Comparison of ENCODE assay signal across 26 cellular contexts in the genomic region with DNA sequence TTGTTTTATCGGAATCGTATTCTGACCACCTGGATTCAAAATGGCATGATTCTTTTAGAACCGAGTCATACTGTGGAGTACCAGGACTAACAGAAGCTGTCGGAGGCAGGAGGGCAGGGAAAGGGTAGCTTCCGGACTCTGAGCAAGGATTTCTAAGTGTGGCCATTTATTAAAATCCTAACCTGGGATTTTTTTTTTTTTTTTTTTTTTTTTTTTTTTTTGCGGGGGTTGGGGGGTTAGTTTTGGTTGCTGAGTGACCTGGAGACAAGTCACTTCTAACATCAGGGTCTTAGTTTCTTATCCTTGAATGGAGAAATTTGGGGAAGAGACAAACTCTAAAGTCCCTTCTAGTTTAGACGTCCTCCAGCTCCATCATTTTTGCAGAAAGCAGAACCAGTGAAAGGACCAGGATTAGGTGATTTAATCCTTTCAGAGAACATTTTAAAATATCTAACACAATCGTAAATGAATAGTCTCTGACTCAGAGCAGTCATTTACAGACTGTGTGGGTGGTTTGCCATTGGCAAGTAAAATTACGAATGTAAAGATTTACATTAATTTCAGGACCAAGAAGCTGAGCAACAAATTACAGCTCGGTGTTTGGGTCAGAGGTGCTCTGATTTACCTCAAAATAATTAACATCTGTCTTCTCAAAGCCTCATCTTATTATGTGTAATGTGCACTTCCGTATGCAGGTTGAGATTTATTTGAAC. TPM values are rescaled to one million over a fixed set of nuclear protein-coding genes. Genes with fewer than 3 reads are reported as not detected.
A peak's percentile ranks its signal among the peaks of the same experiment; 100 is the strongest.
DNase-seq lines count a peak whose midpoint lies in the region; ATAC-seq, FAIRE-seq and TF ChIP-seq lines count a peak whose summit lies in the region.
"Had no signal": no experiment of that assay in that cellular context is flagged by ENCODE, and none has a peak within 500 bp of the region (broad histone marks: within the 10 kb centered on the region; RNA-seq: fewer than 3 reads in every experiment).

No MANE protein-coding gene starts in this region.

- H3K18ac ChIP-seq in neuronal stem cell (ENCODE audit: low read length), result no peak overlapping the region

- H3K4me1 Mint-ChIP-seq in stimulated activated effector memory CD8-positive, alpha-beta T cell treated with anti-CD3 and anti-CD28 coated beads, Interleukin-12 subunit alpha, Interleukin-12 subunit beta, amount 100 ng/mL, for 72 hours, result no peaks in the 10 kb centered on the region

- no peak overlapping the region for H3K27ac Mint-ChIP-seq in stimulated activated effector memory CD8-positive, alpha-beta T cell treated with anti-CD3 and anti-CD28 coated beads, Interleukin-12 subunit alpha, Interleukin-12 subunit beta, amount 100 ng/mL, for 72 hours
- H3K27ac Mint-ChIP-seq: activated CD4-positive, alpha-beta memory T cell treated with anti-CD3 and anti-CD28 coated beads, Interleukin-2, amount 10 ng/mL, durations not matched to agents 7 days and 5 days had no signal

- H3K27me3 ChIP-seq in HepG2 (ENCODE audit: control insufficient read depth in 1 of 2, insufficient read depth in 2 of 2, low read length in 2 of 2) (no peaks in the 10 kb centered on the region), right lobe of liver (no peaks in the 10 kb centered on the region), K562 (ENCODE audit: control insufficient read depth in 2 of 2, insufficient read depth in 2 of 2, low read length in 2 of 2) (peaks cover 0 to 4% of the 10 kb centered on the region in 2 experiments; a peak in 3 of 5 replicates), neuronal stem cell (ENCODE audit: control insufficient read depth in 3 of 3, insufficient read depth in 3 of 3, low read depth in 1 of 3, low read length in 3 of 3) (no peaks in the 10 kb centered on the region)
- H3K27me3 ChIP-seq: brain microvascular endothelial cell, SJCRH30, vagina had no signal

- ATAC-seq in HepG2 (no peak), right lobe of liver (no peak), K562 (no peak)
- peak; percentile 78 for ATAC-seq in stimulated activated effector memory CD8-positive, alpha-beta T cell treated with anti-CD3 and anti-CD28 coated beads, Interleukin-12 subunit alpha, Interleukin-12 subunit beta, amount 100 ng/mL, for 72 hours
- ATAC-seq: left colon, Panc1, sciatic nerve had no signal

- H3K9ac ChIP-seq in HepG2 (ENCODE audit: insufficient read depth, low read depth, low read length) (no peak overlapping the region), K562 (ENCODE audit: insufficient read depth in 1 of 2, low read depth in 2 of 2, low read length in 2 of 2) (no peak overlapping the region), neuronal stem cell (ENCODE audit: low read depth, low read length, poor library complexity) (no peak overlapping the region)

- BruUV-seq in HepG2 (replicated peaks; lab: Mats Ljungman, UMichigan), result no TSS peak
- BruUV-seq in K562 (replicated peaks; lab: Mats Ljungman, UMichigan), result no TSS peak

- no peaks in the 10 kb centered on the region for H3K9me3 Mint-ChIP-seq in stimulated activated effector memory CD8-positive, alpha-beta T cell treated with anti-CD3 and anti-CD28 coated beads, Interleukin-12 subunit alpha, Interleukin-12 subunit beta, amount 100 ng/mL, for 72 hours
- H3K9me3 Mint-ChIP-seq: activated CD4-positive, alpha-beta memory T cell treated with anti-CD3 and anti-CD28 coated beads, Interleukin-2, amount 10 ng/mL, durations not matched to agents 7 days and 5 days had no signal

- H3K4me2 ChIP-seq in HepG2 (ENCODE audit: low read depth, low read length), result peak overlapping the region; percentile 66
- H3K4me2 ChIP-seq in K562 (ENCODE audit: insufficient read depth, low read length), result no peak overlapping the region
- H3K4me2 ChIP-seq in neuronal stem cell (ENCODE audit: insufficient read depth, low read length, poor library complexity, severe bottlenecking), result no peak overlapping the region

- H3K4me1 ChIP-seq in HepG2 (ENCODE audit: insufficient read depth, low read length), result peaks cover 39% of the 10 kb centered on the region
- H3K4me1 ChIP-seq in right lobe of liver, result peaks cover 0 to 16% (median 4%) of the 10 kb centered on the region in 4 donors
- H3K4me1 ChIP-seq in K562 (replicated peaks in 1 of 2; ENCODE audit: control insufficient read depth in 2 of 2, insufficient read depth in 2 of 2, low read length in 2 of 2), result 0 out of 5 replicates have a peak, but pooled peaks cover 0 to 4% of the 10 kb centered on the region in 2 experiments
- H3K4me1 ChIP-seq in neuronal stem cell (ENCODE audit: control insufficient read depth in 2 of 2, insufficient read depth in 1 of 2, low read depth in 1 of 2, low read length in 2 of 2), result no peaks in the 10 kb centered on the region
- H3K4me1 ChIP-seq: SJCRH30, vagina had no signal

- intact Hi-C loops in HepG2 (cut with micrococcal nuclease; ENCODE audit: unreplicated experiment) (no loop called here), right lobe of liver (cut with DNase I) (no loop called here), K562 (cut with micrococcal nuclease) (no loop called here)

- 33% methylated on average over 10 of the region's 11 CpGs for WGBS in HepG2 (ENCODE audit: low lambda C conversion rate)
- WGBS in right lobe of liver (ENCODE audit: insufficient coverage, low coverage, low lambda C conversion rate, missing lambda C conversion rate), result 55% methylated on average over 11 of the region's 11 CpGs
- WGBS in K562 (ENCODE audit: insufficient coverage, low coverage, missing lambda C conversion rate), result 7% methylated on average over 10 of the region's 11 CpGs
- WGBS in neuronal stem cell (ENCODE audit: extremely low coverage in 2 of 2, insufficient read length in 2 of 2, insufficient replicate concordance in 1 of 2), 2 donors, result no CpG with 5 or more reads among the region's 11 CpGs

- no peak for FAIRE-seq in HepG2 (lab: Jason Lieb, UNC)
- no peak for FAIRE-seq in K562 (lab: Jason Lieb, UNC)
- FAIRE-seq: frontal cortex had no signal

- H3K79me2 ChIP-seq in HepG2 (ENCODE audit: insufficient read depth, low read length) (no peaks in the 10 kb centered on the region), K562 (ENCODE audit: control insufficient read depth, insufficient read depth, low read length) (no peaks in the 10 kb centered on the region; the same call in 2 of the 3 replicates)

- H2BK15ac ChIP-seq in neuronal stem cell (ENCODE audit: low read length), result no peak overlapping the region

- DNase-seq in HepG2 (ENCODE audit: low spot score) (no peak), right lobe of liver (no peak), M059J (ENCODE audit: low read depth) (peak; percentile 15), K562 (ENCODE audit: extremely low read depth in 1 of 4, low spot score in 3 of 4) (no peak), hippocampal formation (lab: John Stamatoyannopoulos, UW) (no peak), neuronal stem cell (ENCODE audit: low spot score) (no peak), NCI-H446 (lab: John Stamatoyannopoulos, UW) (no peak)
- no peak for DNase-seq in stimulated activated effector memory CD8-positive, alpha-beta T cell treated with anti-CD3 and anti-CD28 coated beads, Interleukin-12 subunit alpha, Interleukin-12 subunit beta, amount 100 ng/mL, for 72 hours (ENCODE audit: low spot score in 2 of 2)
- DNase-seq: activated CD4-positive, alpha-beta memory T cell treated with anti-CD3 and anti-CD28 coated beads, Interleukin-2, amount 10 ng/mL, durations not matched to agents 7 days and 5 days; activated CD8-positive, alpha-beta memory T cell treated with anti-CD3 and anti-CD28 coated beads, Interleukin-2, amount 50 U/mL, for 48 hours; activated effector memory CD4-positive, alpha-beta T cell treated with anti-CD3 and anti-CD28 coated beads, Interleukin-2, amount 50 U/mL, for 16 hours; brain microvascular endothelial cell; Calu3; DND-41; Karpas-422; left colon; mesendoderm; NCI-H510A; SJCRH30; stimulated activated CD4-positive, alpha-beta T cell treated with anti-CD3 and anti-CD28 coated beads, Interleukin-4, amount 100 ng/mL, for 4 hours; stimulated activated naive CD4-positive, alpha-beta T cell treated with Interleukin-2 at 50 U/mL for 16 hours had no signal

- peaks cover 1% of the 10 kb centered on the region; the same call in 1 of the 2 replicates for H4K20me1 ChIP-seq in HepG2 (ENCODE audit: insufficient read depth, low read length)
- H4K20me1 ChIP-seq in K562 (replicated peaks; ENCODE audit: control insufficient read depth, insufficient read depth, low read length), result peaks cover 2% of the 10 kb centered on the region

- H3K4me3 Mint-ChIP-seq in stimulated activated effector memory CD8-positive, alpha-beta T cell treated with anti-CD3 and anti-CD28 coated beads, Interleukin-12 subunit alpha, Interleukin-12 subunit beta, amount 100 ng/mL, for 72 hours, result no peak overlapping the region
- H3K4me3 Mint-ChIP-seq: activated CD4-positive, alpha-beta memory T cell treated with anti-CD3 and anti-CD28 coated beads, Interleukin-2, amount 10 ng/mL, durations not matched to agents 7 days and 5 days had no signal

- H2BK12ac ChIP-seq in neuronal stem cell (ENCODE audit: low read length), result no peak overlapping the region

- TF ChIP-seq CTCF in HepG2 (CRISPR knock-in tag; IDR thresholded peaks at IDR 0.05) (no peak), right lobe of liver (IDR thresholded peaks at IDR 0.05) (no peak), K562 (IDR thresholded peaks at IDR 0.05 in 2 of 3, conservative IDR thresholded peaks at IDR 0.05 in 1 of 3; ENCODE audit: insufficient read depth in 2 of 3, low read depth in 1 of 3, low read length in 3 of 3) (no peak)

- peaks cover 23% of the 10 kb centered on the region for H3K36me3 Mint-ChIP-seq in stimulated activated effector memory CD8-positive, alpha-beta T cell treated with anti-CD3 and anti-CD28 coated beads, Interleukin-12 subunit alpha, Interleukin-12 subunit beta, amount 100 ng/mL, for 72 hours

- H3K79me1 ChIP-seq in neuronal stem cell (ENCODE audit: low read depth, low read length), result no peaks in the 10 kb centered on the region

- H4K91ac ChIP-seq in neuronal stem cell (ENCODE audit: low read depth, low read length, poor library complexity), result no peak overlapping the region

- H3K27ac ChIP-seq in HepG2 (ENCODE audit: extremely low read length, insufficient read depth, low read length), result no peak overlapping the region
- no peak overlapping the region for H3K27ac ChIP-seq in right lobe of liver
- H3K27ac ChIP-seq in K562 (ENCODE audit: extremely low read depth, low read depth, low read length), result no peak overlapping the region
- H3K27ac ChIP-seq in neuronal stem cell (replicated peaks; ENCODE audit: low read length), result no peak overlapping the region
- H3K27ac ChIP-seq: brain microvascular endothelial cell, C4-2B, SJCRH30, vagina had no signal

- no peak overlapping the region for H3K14ac ChIP-seq in neuronal stem cell (ENCODE audit: low read length)

- H3K36me3 ChIP-seq in HepG2 (replicated peaks in 1 of 2; ENCODE audit: control insufficient read depth in 1 of 2, insufficient read depth in 2 of 2, low read length in 2 of 2) (peaks cover 0 to 7% of the 10 kb centered on the region in 2 experiments; a peak in 2 of 5 replicates), right lobe of liver (peaks cover 0 to 9% (median 1%) of the 10 kb centered on the region in 4 donors), K562 (ENCODE audit: control insufficient read depth, insufficient read depth, low read length) (peaks cover 10% of the 10 kb centered on the region), neuronal stem cell (replicated peaks in 1 of 2; ENCODE audit: control insufficient read depth in 2 of 2, insufficient read depth in 2 of 2, low read length in 2 of 2) (peaks cover 5 to 9% of the 10 kb centered on the region in 2 donors)

- H3K4me3 ChIP-seq in HepG2 (replicated peaks in 1 of 3; ENCODE audit: insufficient read depth in 1 of 3, low read depth in 2 of 3, low read length in 3 of 3), result no peak overlapping the region
- no peak overlapping the region for H3K4me3 ChIP-seq in right lobe of liver
- no peak overlapping the region for H3K4me3 ChIP-seq in K562
- no peak overlapping the region for H3K4me3 ChIP-seq in neuronal stem cell (ENCODE audit: low read length in 2 of 2)
- H3K4me3 ChIP-seq: SJCRH30, vagina had no signal

- no peak overlapping the region for H4K8ac ChIP-seq in neuronal stem cell (ENCODE audit: low read depth, low read length)

- TF ChIP-seq RAD21 in HepG2 (CRISPR knock-in tag; IDR thresholded peaks at IDR 0.05) (no peak), K562 (CRISPR knock-in tag; conservative IDR thresholded peaks at IDR 0.05 in 1 of 2, IDR thresholded peaks at IDR 0.05 in 1 of 2) (no peak)

- no peak for TF ChIP-seq EP300 in HepG2 (IDR thresholded peaks at IDR 0.05; ENCODE audit: low read depth in 2 of 2, low read length in 2 of 2)
- TF ChIP-seq EP300 in HepG2 (CRISPR knock-in tag; IDR thresholded peaks at IDR 0.05; ENCODE audit: borderline replicate concordance), result no peak
- no peak for TF ChIP-seq EP300 in K562 (IDR thresholded peaks at IDR 0.05; ENCODE audit: low read length)

- H2AFZ ChIP-seq in HepG2 (ENCODE audit: low read length), result no peak overlapping the region
- no peak overlapping the region for H2AFZ ChIP-seq in K562 (ENCODE audit: low read depth, low read length)
- no peak overlapping the region for H2AFZ ChIP-seq in neuronal stem cell (ENCODE audit: low read length)

- H2AK5ac ChIP-seq in neuronal stem cell (ENCODE audit: low read depth, low read length), result no peak overlapping the region

- H2BK120ac ChIP-seq in neuronal stem cell (ENCODE audit: low read depth, low read length), result no peak overlapping the region

- H2BK5ac ChIP-seq in neuronal stem cell (ENCODE audit: low read length), result no peak overlapping the region

- in situ Hi-C loops in HepG2 (cut with HindIII; ENCODE audit: extremely low pct_ligation_motif_present, low pct_unique_long_range_greater_than_20kb) (no loop called here), K562 (cut with MboI) (no loop called here)

- no peak overlapping the region for H3K23ac ChIP-seq in neuronal stem cell (ENCODE audit: low read depth, low read length, poor library complexity)

- CTCF ChIA-PET in HepG2 (lab: Yijun Ruan, JAX; ENCODE audit: low intra/inter-chr PET ratio, low total read pairs) (no interaction called here), K562 (lab: Yijun Ruan, JAX; ENCODE audit: low intra/inter-chr PET ratio) (no interaction called here)

- H3K9me3 ChIP-seq in HepG2 (ENCODE audit: low read length), result no peaks in the 10 kb centered on the region
- H3K9me3 ChIP-seq in right lobe of liver, result no peaks in the 10 kb centered on the region
- no peaks in the 10 kb centered on the region for H3K9me3 ChIP-seq in K562 (replicated peaks; ENCODE audit: control insufficient read depth, insufficient read depth, low read depth, low read length)
- H3K9me3 ChIP-seq in neuronal stem cell (replicated peaks in 1 of 2; ENCODE audit: control insufficient read depth in 2 of 2, insufficient read depth in 1 of 2, low read depth in 1 of 2, low read length in 2 of 2), result no peaks in the 10 kb centered on the region
- H3K9me3 ChIP-seq: SJCRH30, vagina had no signal

- no peaks in the 10 kb centered on the region for H3K9me1 ChIP-seq in K562 (ENCODE audit: control insufficient read depth, insufficient read depth, low read length)

- POLR2A ChIA-PET in HepG2 (lab: Yijun Ruan, JAX), result interaction anchor here (1.0 kb wide), 1 partner anchor 27 kb away, joined by 3 read pairs; no protein-coding TSS in a partner anchor
- POLR2A ChIA-PET in K562 (lab: Yijun Ruan, JAX), result no interaction called here

- H3K4ac ChIP-seq in neuronal stem cell (ENCODE audit: low read length), result no peak overlapping the region

- TF ChIP-seq POLR2A in HepG2 (IDR thresholded peaks at IDR 0.05; ENCODE audit: insufficient read depth in 1 of 2, low read depth in 2 of 2, low read length in 2 of 2) (no peak), right lobe of liver (IDR thresholded peaks at IDR 0.05) (no peak), K562 (conservative IDR thresholded peaks at IDR 0.05) (no peak)

RNA-seq across cellular contexts. Expression of a gene that starts 7.3 kb away (rescaled TPM):
- total RNA-seq in HepG2 (2016; rRNA removed; fragmentation: Illumina TruSeq; extraction: Trizol), result 300 and 472 TPM in 2 replicates
- 168 and 187 TPM in 2 replicates for total RNA-seq in HepG2 (2016; cell fraction: cytosol; rRNA removed; fragmentation: Illumina TruSeq; extraction: Trizol; ENCODE audit: low read depth)
- total RNA-seq in HepG2 (2016; cell fraction: insoluble cytoplasmic fraction; rRNA removed; fragmentation: Illumina TruSeq; extraction: Trizol), result 312 and 459 TPM in 2 replicates
- total RNA-seq in HepG2 (2016; cell fraction: membrane; rRNA removed; fragmentation: Illumina TruSeq; extraction: Trizol), result 296 and 308 TPM in 2 replicates
- 148 TPM in 2 replicates for total RNA-seq in HepG2 (2016; cell fraction: nucleus; rRNA removed; fragmentation: Illumina TruSeq; extraction: Trizol)
- polyA plus RNA-seq in HepG2 (2011; rRNA removed), result 356 and 402 TPM in 2 replicates
- polyA plus RNA-seq in HepG2 (2011; cell fraction: cytosol; rRNA removed), result 679 and 773 TPM in 2 replicates
- 192 and 211 TPM in 2 replicates for polyA plus RNA-seq in HepG2 (2011; cell fraction: nucleus; rRNA removed)
- polyA plus RNA-seq in HepG2 (2012), result 586 and 628 TPM in 2 replicates
- polyA plus RNA-seq in HepG2 (2016; cell fraction: cytosol; fragmentation: Illumina TruSeq; extraction: Trizol; ENCODE audit: low read depth), result 295 and 308 TPM in 2 replicates
- 691 and 717 TPM in 2 replicates for polyA plus RNA-seq in HepG2 (2016; cell fraction: insoluble cytoplasmic fraction; fragmentation: Illumina TruSeq; extraction: Trizol; ENCODE audit: low read depth)
- 394 and 413 TPM in 2 replicates for polyA plus RNA-seq in HepG2 (2016; cell fraction: membrane; fragmentation: Illumina TruSeq; extraction: Trizol; ENCODE audit: low read depth)
- polyA plus RNA-seq in HepG2 (2016; cell fraction: nucleus; fragmentation: Illumina TruSeq; extraction: Trizol; ENCODE audit: insufficient read depth, low read depth), result 277 and 278 TPM in 2 replicates
- polyA minus RNA-seq in HepG2 (2011; rRNA and poly(A)+ RNA removed; ENCODE audit: low replicate concordance), result 640 and 785 TPM in 2 replicates
- polyA minus RNA-seq in HepG2 (2011; cell fraction: cytosol; rRNA and poly(A)+ RNA removed), result 273 and 289 TPM in 2 replicates
- 64.6 and 78.3 TPM in 2 replicates for polyA minus RNA-seq in HepG2 (2011; cell fraction: nucleus; rRNA and poly(A)+ RNA removed)
- total RNA-seq in right lobe of liver, result 100 to 1,000 TPM; 168 to 296 (median 223) TPM
- 901 and 956 TPM in 2 replicates for total RNA-seq in M059J (2014; rRNA removed; shearing (Covaris generic))
- 103 and 142 TPM in 2 replicates for total RNA-seq in K562 (2011; cell fraction: chromatin; rRNA removed; ENCODE audit: low replicate concordance)
- 130 and 151 TPM in 2 replicates for total RNA-seq in K562 (2011; cell fraction: nucleolus; rRNA removed)
- 173 and 218 TPM in 2 replicates for total RNA-seq in K562 (2011; cell fraction: nucleoplasm; rRNA removed)
- 460 and 470 TPM in 2 replicates for total RNA-seq in K562 (2014; rRNA removed)
- total RNA-seq in K562 (2014; rRNA removed; fragmentation: Illumina TruSeq; extraction: Trizol), result 493 and 498 TPM in 2 replicates
- total RNA-seq in K562 (2015; rRNA removed; fragmentation: Illumina TruSeq; extraction: Trizol), result 478 and 489 TPM in 2 replicates
- total RNA-seq in K562 (2021), result 762 and 796 TPM in 2 replicates
- 499 and 591 TPM in 2 replicates for polyA plus RNA-seq in K562 (2011; rRNA removed)
- 1,022 and 1,125 TPM in 2 replicates for polyA plus RNA-seq in K562 (2011; cell fraction: cytosol; rRNA removed)
- polyA plus RNA-seq in K562 (2011; cell fraction: nucleus; rRNA removed), result 386 and 505 TPM in 2 replicates
- polyA plus RNA-seq in K562 (2012), result 1,005 and 1,059 TPM in 2 replicates
- polyA plus RNA-seq in K562 (2014; fragmentation: Illumina TruSeq; extraction: Trizol), result 649 and 665 TPM in 2 replicates
- polyA plus RNA-seq in K562 (2014; fragmentation: Nextera tagmentation; extraction: Ambion mirVana), result 1,000 to 10,000 TPM; 3,491 to 5,247 TPM
- polyA plus RNA-seq in K562 (2014; rRNA removed), result 596 and 629 TPM in 2 replicates
- 714 and 717 TPM in 2 replicates for polyA minus RNA-seq in K562 (2011; rRNA and poly(A)+ RNA removed)
- polyA minus RNA-seq in K562 (2011; cell fraction: cytosol; rRNA and poly(A)+ RNA removed), result 498 and 579 TPM in 2 replicates
- polyA minus RNA-seq in K562 (2011; cell fraction: nucleus; rRNA and poly(A)+ RNA removed), result 44.0 and 102 TPM in 2 replicates
- polyA plus RNA-seq in neuronal stem cell (2013, experiment 1 of 2), result 273 TPM
- polyA plus RNA-seq in neuronal stem cell (2013, experiment 2 of 2), result 275 TPM
